ENCODE assay signal across 15 cellular contexts in genomic region chr13:46289260-46289955, GRCh38.
A peak's percentile ranks its signal among the peaks of the same experiment; 100 is the strongest.
DNase-seq lines count a peak whose midpoint lies in the region; ATAC-seq, FAIRE-seq and TF ChIP-seq lines count a peak whose summit lies in the region.
"Had no signal": no experiment of that assay in that cellular context is flagged by ENCODE, and none has a peak within 500 bp of the region (broad histone marks: within the 10 kb centered on the region; RNA-seq: fewer than 3 reads in every experiment).

No MANE protein-coding gene starts in this region.

- no peak overlapping the region for H3K4me2 ChIP-seq in GM23248 (ENCODE audit: unreplicated experiment)
- no peak overlapping the region for H3K4me2 ChIP-seq in PC-9
- H3K4me2 ChIP-seq: SK-N-SH had no signal

- H3F3A ChIP-seq in GM23248 (ENCODE audit: insufficient read depth), result no peaks in the 10 kb centered on the region
- no peaks in the 10 kb centered on the region for H3F3A ChIP-seq in PC-9 (ENCODE audit: insufficient read depth, low read depth)

- H3K36me3 Mint-ChIP-seq in CD4-positive, alpha-beta T cell (ENCODE audit: low read depth), result no peaks in the 10 kb centered on the region

- H3K27me3 Mint-ChIP-seq in CD4-positive, alpha-beta T cell, result no peaks in the 10 kb centered on the region

- no peak for DNase-seq in CD4-positive, alpha-beta T cell
- no peak for DNase-seq in GM23248
- no peak for DNase-seq in PC-9
- peak; percentile 49 for DNase-seq in islet precursor cell
- DNase-seq in GM12892 (ENCODE audit: insufficient read length), result no peak
- DNase-seq in NCI-H1417 treated with DMSO at 0.1 percent for 48 hours (lab: John Stamatoyannopoulos, UW), result no peak
- DNase-seq in omental fat pad (ENCODE audit: low spot score), result no peak
- no peak for DNase-seq in cardiac septum (ENCODE audit: low spot score)
- DNase-seq: activated CD4-positive, alpha-beta T cell treated with anti-CD3 and anti-CD28 coated beads for 48 hours; activated T-cell treated with anti-CD3 and anti-CD28 coated beads, Interleukin-2, amount 50 U/mL, for 48 hours; stimulated activated CD4-positive, alpha-beta T cell treated with anti-CD3 and anti-CD28 coated beads, Interleukin-2, amount 100 ng/mL, for 24 hours had no signal

- no TSS peak for BruUV-seq in PC-9 (replicated peaks; lab: Mats Ljungman, UMichigan)

- no peak overlapping the region for H3K27ac ChIP-seq in CD4-positive, alpha-beta T cell (ENCODE audit: low read depth, low read length)
- H3K27ac ChIP-seq in GM23248, result no peak overlapping the region
- H3K27ac ChIP-seq in PC-9, result no peak overlapping the region
- H3K27ac ChIP-seq: neutrophil had no signal

- no peak overlapping the region for H3K4me3 Mint-ChIP-seq in CD4-positive, alpha-beta T cell

- in situ Hi-C loops in GM23248 (cut with MboI), result no loop called here

- peak; percentile 40 for TF ChIP-seq CTCF in CD4-positive, alpha-beta T cell (IDR thresholded peaks at IDR 0.05)
- TF ChIP-seq CTCF in PC-9 (conservative IDR thresholded peaks at IDR 0.05) (peak; percentile 39; the same call in 1 of the 2 replicates), omental fat pad (IDR thresholded peaks at IDR 0.05) (no peak)

- H2AFZ ChIP-seq in GM23248, result 0 out of 2 replicates have a peak overlapping the region, but pooled peaks have one; percentile 42
- no peak overlapping the region for H2AFZ ChIP-seq in PC-9

- 54 to 63% methylated on average over 4 of the region's 4 CpGs for WGBS in GM23248 (ENCODE audit: low coverage in 1 of 2, low lambda C conversion rate in 2 of 2, missing lambda C conversion rate in 2 of 2), 2 experiments

- no peak for TF ChIP-seq POLR2A in GM12892 (IDR thresholded peaks at IDR 0.05; ENCODE audit: low read depth, low read length)

- POLR2A ChIA-PET in CD4-positive, alpha-beta T cell (lab: Charles Lee), result interaction anchor here (0.6 to 1.3 kb wide), 5 partner anchors 11 to 129 kb away, joined by 3 read pairs; partner anchors contain the start of gene LCP1
- POLR2A ChIA-PET in PC-9 (lab: Charles Lee; ENCODE audit: unreplicated experiment), result no interaction called here

- intact Hi-C loops in CD4-positive, alpha-beta T cell (cut with DNase I, micrococcal nuclease), result loop anchor here (1.0 to 5.0 kb wide), 4 partner anchors 33 to 129 kb away; no protein-coding TSS in a partner anchor
- intact Hi-C loops in PC-9 (cut with micrococcal nuclease; ENCODE audit: unreplicated experiment), result loop anchor here (2.0 kb wide), 2 partner anchors 129 to 483 kb away; no protein-coding TSS in a partner anchor
- intact Hi-C loops in cardiac septum (cut with DNase I), result no loop called here

- H3K4me3 ChIP-seq in GM23248, result no peak overlapping the region
- H3K4me3 ChIP-seq in PC-9, result no peak overlapping the region

- no peak overlapping the region for H3K9ac ChIP-seq in GM23248
- H3K9ac ChIP-seq: SK-N-SH had no signal

- no peaks in the 10 kb centered on the region for H3K4me1 ChIP-seq in GM23248 (ENCODE audit: insufficient read depth)
- H3K4me1 ChIP-seq in PC-9 (replicated peaks; ENCODE audit: insufficient read depth), result no peaks in the 10 kb centered on the region

- H3K4me1 Mint-ChIP-seq in CD4-positive, alpha-beta T cell (ENCODE audit: low read depth), result peaks cover 27% of the 10 kb centered on the region

- no peaks in the 10 kb centered on the region for H3K36me3 ChIP-seq in GM23248 (ENCODE audit: low read depth)
- H3K36me3 ChIP-seq in PC-9 (ENCODE audit: low read depth), result no peaks in the 10 kb centered on the region
- H3K36me3 ChIP-seq: neutrophil had no signal

- no peak for ATAC-seq in CD4-positive, alpha-beta T cell (ENCODE audit: poor library complexity)
- ATAC-seq in omental fat pad (ENCODE audit: low FRiP score), result no peak

- FAIRE-seq in GM12892 (lab: Jason Lieb, UNC), result no peak
- FAIRE-seq: bronchial epithelial cell, HTR-8/SVneo had no signal

- H3K79me2 ChIP-seq in GM23248 (ENCODE audit: insufficient read depth) (no peaks in the 10 kb centered on the region), PC-9 (ENCODE audit: low read depth) (no peaks in the 10 kb centered on the region)

- peak overlapping the region; percentile 15 for H3K27ac Mint-ChIP-seq in CD4-positive, alpha-beta T cell

- no peaks in the 10 kb centered on the region for H4K20me1 ChIP-seq in GM23248 (ENCODE audit: insufficient read depth)
- no peaks in the 10 kb centered on the region for H4K20me1 ChIP-seq in PC-9 (ENCODE audit: insufficient read depth)

- H3K27me3 ChIP-seq in CD4-positive, alpha-beta T cell (ENCODE audit: control insufficient read depth, insufficient read depth, low read length), result no peaks in the 10 kb centered on the region
- H3K27me3 ChIP-seq in GM23248 (replicated peaks; ENCODE audit: insufficient read depth) (no peaks in the 10 kb centered on the region), PC-9 (ENCODE audit: insufficient read depth, low read depth) (no peaks in the 10 kb centered on the region)
- H3K27me3 ChIP-seq: neutrophil had no signal

- H3K9me3 ChIP-seq in CD4-positive, alpha-beta T cell (ENCODE audit: control insufficient read depth, low read length), result no peaks in the 10 kb centered on the region
- H3K9me3 ChIP-seq in GM23248 (ENCODE audit: low read depth) (no peaks in the 10 kb centered on the region), PC-9 (ENCODE audit: insufficient read depth, low read depth) (no peaks in the 10 kb centered on the region)
- H3K9me3 ChIP-seq: neutrophil, SK-N-SH had no signal

- H3K9me3 Mint-ChIP-seq in CD4-positive, alpha-beta T cell, result no peaks in the 10 kb centered on the region

- CTCF ChIA-PET in CD4-positive, alpha-beta T cell (lab: Charles Lee), result interaction anchor here (1.0 to 1.5 kb wide), 4 partner anchors 9 to 128 kb away, joined by 3 to 8 read pairs (median 4); no protein-coding TSS in a partner anchor
- CTCF ChIA-PET in PC-9 (lab: Charles Lee), result no interaction called here

- H3K9me2 ChIP-seq in GM23248 (ENCODE audit: insufficient read depth) (no peaks in the 10 kb centered on the region), PC-9 (ENCODE audit: insufficient read depth) (no peaks in the 10 kb centered on the region)
- H3K9me2 ChIP-seq: SK-N-SH had no signal

Comparison
In these comparisons a context has a peak if more than half of its experiments do, and no peak if none do; other contexts are left out.
1. CTCF ChIP-seq: peak in CD4-positive, alpha-beta T cell (single experiment) and PC-9 (single experiment); none in omental fat pad (0 of 3).